Comparison of ENCODE assay signal across 8 cellular contexts in the genomic region with DNA sequence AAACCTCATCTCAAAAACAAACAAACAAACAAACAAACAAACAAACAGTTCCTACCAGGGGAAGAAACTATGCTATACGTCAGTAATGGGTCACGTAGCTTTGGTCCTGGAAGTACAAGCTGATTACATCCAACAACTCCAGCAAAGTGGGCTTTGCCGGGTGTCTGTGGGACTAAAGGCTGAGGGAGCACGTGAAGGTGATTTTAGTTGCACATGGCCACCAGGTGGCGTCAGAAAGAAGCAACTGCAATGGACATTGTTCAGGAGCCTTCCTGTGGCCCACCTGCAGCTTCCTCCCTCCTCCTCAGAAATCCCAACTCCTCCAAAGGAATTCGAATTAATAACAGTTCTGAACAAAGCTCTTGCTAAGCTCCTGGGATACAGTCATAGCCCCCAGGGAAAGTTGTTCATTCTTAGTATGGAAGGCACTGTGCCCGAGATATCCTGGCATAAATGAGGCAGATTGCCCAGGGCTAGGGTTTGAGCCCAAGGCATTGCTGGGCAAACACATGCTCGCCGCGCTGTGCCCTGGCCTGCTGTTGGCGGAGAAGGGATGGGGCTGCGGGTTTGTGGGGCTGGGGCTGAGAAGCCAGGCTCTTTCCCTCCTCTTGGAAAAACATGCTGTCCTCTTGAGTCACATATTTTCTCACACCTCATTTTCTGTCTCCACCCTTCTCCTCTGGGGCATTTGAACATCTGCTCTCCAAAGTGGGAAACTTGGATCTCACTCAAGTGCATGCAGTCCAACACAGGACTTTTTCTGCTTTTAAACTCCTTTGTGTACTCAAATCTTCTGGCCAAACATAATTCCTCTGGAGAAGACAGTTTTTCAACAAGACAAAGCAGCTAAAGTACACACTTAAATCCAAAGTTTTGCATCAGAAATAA. TPM values are rescaled to one million over a fixed set of nuclear protein-coding genes. Genes with fewer than 3 reads are reported as not detected.
DNase-seq lines count a peak whose midpoint lies in the region; ATAC-seq and TF ChIP-seq lines count a peak whose summit lies in the region.

No MANE protein-coding gene starts in this region.

- peak; percentile 10 for DNase-seq in NOMO-1 treated with DMSO at 0.1 percent for 48 hours (lab: John Stamatoyannopoulos, UW; ENCODE audit: unreplicated experiment)
- no peak for DNase-seq in NOMO-1 treated with dmso at 0.1 percent for 144 hours (lab: John Stamatoyannopoulos, UW; ENCODE audit: unreplicated experiment)
- peak; percentile 97 for DNase-seq in MG63
- DNase-seq in activated naive CD8-positive, alpha-beta T cell treated with anti-CD3 and anti-CD28 coated beads, Interleukin-2, amount 50 U/mL, for 16 hours (ENCODE audit: low read depth, low spot score): peak; percentile 32
- peak; percentile 84 for DNase-seq in Right ventricle myocardium inferior (ENCODE audit: missing footprints)
- peak; percentile 87 for DNase-seq in pons (ENCODE audit: low spot score)
- peak; percentile 84 for DNase-seq in transverse colon

- peak overlapping the region; percentile 76 to 89 (median 76) for H3K27ac ChIP-seq in transverse colon

- no peak for TF ChIP-seq POLR2A in transverse colon (IDR thresholded peaks at IDR 0.05)

- intact Hi-C loops in Right ventricle myocardium inferior (cut with DNase I): loop anchor here (5.0 kb wide), 1 partner anchor 49 kb away; a partner anchor contains a TSS
- intact Hi-C loops in transverse colon (cut with DNase I; ENCODE audit: low total_unique reads): loop anchor here (2.0 kb wide), 1 partner anchor 70 kb away; no protein-coding TSS in a partner anchor

- in situ Hi-C loops in transverse colon (cut with MboI; ENCODE audit: low pct_ligation_motif_present in 1 of 4, low pct_unique_long_range_greater_than_20kb in 1 of 4, low sequenced_read_pairs in 3 of 4): loop anchor here in 1 of 4 donors (5.0 kb wide), 1 partner anchor 69 kb away; no protein-coding TSS in a partner anchor

- ATAC-seq in SK-N-SH treated with all-trans-retinoic acid at 6 μM for 48 hours: peak; percentile 29; the same call in 1 of the 3 replicates
- peak; percentile 78 for ATAC-seq in Right ventricle myocardium inferior

- no peak for TF ChIP-seq EP300 in transverse colon (IDR thresholded peaks at IDR 0.05; ENCODE audit: low read depth)

- H3K27me3 ChIP-seq in MG63: no peaks in the 10 kb centered on the region
- no peaks in the 10 kb centered on the region for H3K27me3 ChIP-seq in transverse colon

- H3K9me3 ChIP-seq in MG63 (peaks cover 6% of the 10 kb centered on the region), transverse colon (no peaks in the 10 kb centered on the region)

- H3K4me3 ChIP-seq in MG63 (no peak overlapping the region; the same call in 1 of the 2 replicates), transverse colon (no peak overlapping the region)

- peaks cover 0 to 36% (median 11%) of the 10 kb centered on the region in 4 donors for H3K4me1 ChIP-seq in transverse colon

- WGBS in transverse colon (ENCODE audit: low coverage in 1 of 2), 2 donors: 16 to 20% methylated on average over 4 to 12 of the region's 12 CpGs

- peak; percentile 73 to 83 (median 81) for TF ChIP-seq CTCF in transverse colon (IDR thresholded peaks at IDR 0.05)

- H3K36me3 ChIP-seq in MG63: no peaks in the 10 kb centered on the region
- H3K36me3 ChIP-seq in transverse colon: no peaks in the 10 kb centered on the region

TF ChIP-seq in SK-N-SH treated with all-trans-retinoic acid at 6 μM for 48 hours, 23 proteins besides CTCF, POLR2A, EP300 and RAD21:
- no peak for TF ChIP-seq ZFP3 (CRISPR knock-in tag; IDR thresholded peaks at IDR 0.05)
- TF ChIP-seq ZC3H10 (CRISPR knock-in tag; IDR thresholded peaks at IDR 0.05): no peak
- TF ChIP-seq, protein P1, sequence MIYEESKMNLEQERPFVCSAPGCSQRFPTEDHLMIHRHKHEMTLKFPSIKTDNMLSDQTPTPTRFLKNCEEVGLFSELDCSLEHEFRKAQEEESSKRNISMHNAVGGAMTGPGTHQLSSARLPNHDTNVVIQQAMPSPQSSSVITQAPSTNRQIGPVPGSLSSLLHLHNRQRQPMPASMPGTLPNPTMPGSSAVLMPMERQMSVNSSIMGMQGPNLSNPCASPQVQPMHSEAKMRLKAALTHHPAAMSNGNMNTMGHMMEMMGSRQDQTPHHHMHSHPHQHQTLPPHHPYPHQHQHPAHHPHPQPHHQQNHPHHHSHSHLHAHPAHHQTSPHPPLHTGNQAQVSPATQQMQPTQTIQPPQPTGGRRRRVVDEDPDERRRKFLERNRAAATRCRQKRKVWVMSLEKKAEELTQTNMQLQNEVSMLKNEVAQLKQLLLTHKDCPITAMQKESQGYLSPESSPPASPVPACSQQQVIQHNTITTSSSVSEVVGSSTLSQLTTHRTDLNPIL (CRISPR knock-in tag; IDR thresholded peaks at IDR 0.05; ENCODE audit: low read depth): no peak
- no peak for TF ChIP-seq ISL1 (CRISPR knock-in tag; IDR thresholded peaks at IDR 0.05)
- TF ChIP-seq TCF4 (CRISPR knock-in tag; IDR thresholded peaks at IDR 0.05; ENCODE audit: borderline replicate concordance): no peak
- no peak for TF ChIP-seq ZNF70 (CRISPR knock-in tag; IDR thresholded peaks at IDR 0.05)
- TF ChIP-seq, protein P2, sequence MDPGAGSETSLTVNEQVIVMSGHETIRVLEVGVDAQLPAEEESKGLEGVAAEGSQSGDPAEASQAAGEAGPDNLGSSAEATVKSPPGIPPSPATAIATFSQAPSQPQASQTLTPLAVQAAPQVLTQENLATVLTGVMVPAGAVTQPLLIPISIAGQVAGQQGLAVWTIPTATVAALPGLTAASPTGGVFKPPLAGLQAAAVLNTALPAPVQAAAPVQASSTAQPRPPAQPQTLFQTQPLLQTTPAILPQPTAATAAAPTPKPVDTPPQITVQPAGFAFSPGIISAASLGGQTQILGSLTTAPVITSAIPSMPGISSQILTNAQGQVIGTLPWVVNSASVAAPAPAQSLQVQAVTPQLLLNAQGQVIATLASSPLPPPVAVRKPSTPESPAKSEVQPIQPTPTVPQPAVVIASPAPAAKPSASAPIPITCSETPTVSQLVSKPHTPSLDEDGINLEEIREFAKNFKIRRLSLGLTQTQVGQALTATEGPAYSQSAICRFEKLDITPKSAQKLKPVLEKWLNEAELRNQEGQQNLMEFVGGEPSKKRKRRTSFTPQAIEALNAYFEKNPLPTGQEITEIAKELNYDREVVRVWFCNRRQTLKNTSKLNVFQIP (CRISPR knock-in tag; IDR thresholded peaks at IDR 0.05; ENCODE audit: borderline replicate concordance, low read depth): no peak
- TF ChIP-seq ZNF565 (CRISPR knock-in tag; conservative IDR thresholded peaks at IDR 0.05; ENCODE audit: low read depth): no peak
- no peak for TF ChIP-seq TOX (CRISPR knock-in tag; IDR thresholded peaks at IDR 0.05; ENCODE audit: borderline replicate concordance)
- no peak for TF ChIP-seq RARB (CRISPR knock-in tag; IDR thresholded peaks at IDR 0.05)
- TF ChIP-seq GLIS3 (CRISPR knock-in tag; IDR thresholded peaks at IDR 0.05): no peak
- TF ChIP-seq ZNF8 (CRISPR knock-in tag; IDR thresholded peaks at IDR 0.05): no peak
- TF ChIP-seq ARNTL (CRISPR knock-in tag; IDR thresholded peaks at IDR 0.05; ENCODE audit: borderline replicate concordance, low read depth): no peak
- TF ChIP-seq OSR1 (CRISPR knock-in tag; IDR thresholded peaks at IDR 0.05): no peak
- TF ChIP-seq, protein P3, sequence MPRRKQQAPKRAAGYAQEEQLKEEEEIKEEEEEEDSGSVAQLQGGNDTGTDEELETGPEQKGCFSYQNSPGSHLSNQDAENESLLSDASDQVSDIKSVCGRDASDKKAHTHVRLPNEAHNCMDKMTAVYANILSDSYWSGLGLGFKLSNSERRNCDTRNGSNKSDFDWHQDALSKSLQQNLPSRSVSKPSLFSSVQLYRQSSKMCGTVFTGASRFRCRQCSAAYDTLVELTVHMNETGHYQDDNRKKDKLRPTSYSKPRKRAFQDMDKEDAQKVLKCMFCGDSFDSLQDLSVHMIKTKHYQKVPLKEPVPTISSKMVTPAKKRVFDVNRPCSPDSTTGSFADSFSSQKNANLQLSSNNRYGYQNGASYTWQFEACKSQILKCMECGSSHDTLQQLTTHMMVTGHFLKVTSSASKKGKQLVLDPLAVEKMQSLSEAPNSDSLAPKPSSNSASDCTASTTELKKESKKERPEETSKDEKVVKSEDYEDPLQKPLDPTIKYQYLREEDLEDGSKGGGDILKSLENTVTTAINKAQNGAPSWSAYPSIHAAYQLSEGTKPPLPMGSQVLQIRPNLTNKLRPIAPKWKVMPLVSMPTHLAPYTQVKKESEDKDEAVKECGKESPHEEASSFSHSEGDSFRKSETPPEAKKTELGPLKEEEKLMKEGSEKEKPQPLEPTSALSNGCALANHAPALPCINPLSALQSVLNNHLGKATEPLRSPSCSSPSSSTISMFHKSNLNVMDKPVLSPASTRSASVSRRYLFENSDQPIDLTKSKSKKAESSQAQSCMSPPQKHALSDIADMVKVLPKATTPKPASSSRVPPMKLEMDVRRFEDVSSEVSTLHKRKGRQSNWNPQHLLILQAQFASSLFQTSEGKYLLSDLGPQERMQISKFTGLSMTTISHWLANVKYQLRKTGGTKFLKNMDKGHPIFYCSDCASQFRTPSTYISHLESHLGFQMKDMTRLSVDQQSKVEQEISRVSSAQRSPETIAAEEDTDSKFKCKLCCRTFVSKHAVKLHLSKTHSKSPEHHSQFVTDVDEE (CRISPR knock-in tag; IDR thresholded peaks at IDR 0.05): no peak
- TF ChIP-seq, protein P4, sequence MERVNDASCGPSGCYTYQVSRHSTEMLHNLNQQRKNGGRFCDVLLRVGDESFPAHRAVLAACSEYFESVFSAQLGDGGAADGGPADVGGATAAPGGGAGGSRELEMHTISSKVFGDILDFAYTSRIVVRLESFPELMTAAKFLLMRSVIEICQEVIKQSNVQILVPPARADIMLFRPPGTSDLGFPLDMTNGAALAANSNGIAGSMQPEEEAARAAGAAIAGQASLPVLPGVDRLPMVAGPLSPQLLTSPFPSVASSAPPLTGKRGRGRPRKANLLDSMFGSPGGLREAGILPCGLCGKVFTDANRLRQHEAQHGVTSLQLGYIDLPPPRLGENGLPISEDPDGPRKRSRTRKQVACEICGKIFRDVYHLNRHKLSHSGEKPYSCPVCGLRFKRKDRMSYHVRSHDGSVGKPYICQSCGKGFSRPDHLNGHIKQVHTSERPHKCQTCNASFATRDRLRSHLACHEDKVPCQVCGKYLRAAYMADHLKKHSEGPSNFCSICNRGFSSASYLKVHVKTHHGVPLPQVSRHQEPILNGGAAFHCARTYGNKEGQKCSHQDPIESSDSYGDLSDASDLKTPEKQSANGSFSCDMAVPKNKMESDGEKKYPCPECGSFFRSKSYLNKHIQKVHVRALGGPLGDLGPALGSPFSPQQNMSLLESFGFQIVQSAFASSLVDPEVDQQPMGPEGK (CRISPR knock-in tag; IDR thresholded peaks at IDR 0.05; ENCODE audit: borderline replicate concordance): no peak
- TF ChIP-seq BACH2 (CRISPR knock-in tag; IDR thresholded peaks at IDR 0.05; ENCODE audit: borderline replicate concordance): no peak

RNA-seq across cellular contexts. Expression of a gene that starts 28.6 kb away (rescaled TPM):
- total RNA-seq in MG63 (2014; rRNA removed; shearing (Covaris generic); ENCODE audit: low replicate concordance): not detected in 2 replicates
- total RNA-seq in Right ventricle myocardium inferior: not detected
- not detected for total RNA-seq in transverse colon

RNA-seq across cellular contexts. Expression of a gene that starts 48.5 kb away (rescaled TPM):
- total RNA-seq in MG63 (2014; rRNA removed; shearing (Covaris generic); ENCODE audit: low replicate concordance): 79.9 and 96.6 TPM in 2 replicates
- total RNA-seq in Right ventricle myocardium inferior: 5.1 TPM
- 10 to 100 TPM in 3 of 4 donors, 1 to 10 TPM in 1; 9.7 to 31.0 (median 23.8) TPM for total RNA-seq in transverse colon
